ENCODE assay signal across 8 cellular contexts in the genomic region with DNA sequence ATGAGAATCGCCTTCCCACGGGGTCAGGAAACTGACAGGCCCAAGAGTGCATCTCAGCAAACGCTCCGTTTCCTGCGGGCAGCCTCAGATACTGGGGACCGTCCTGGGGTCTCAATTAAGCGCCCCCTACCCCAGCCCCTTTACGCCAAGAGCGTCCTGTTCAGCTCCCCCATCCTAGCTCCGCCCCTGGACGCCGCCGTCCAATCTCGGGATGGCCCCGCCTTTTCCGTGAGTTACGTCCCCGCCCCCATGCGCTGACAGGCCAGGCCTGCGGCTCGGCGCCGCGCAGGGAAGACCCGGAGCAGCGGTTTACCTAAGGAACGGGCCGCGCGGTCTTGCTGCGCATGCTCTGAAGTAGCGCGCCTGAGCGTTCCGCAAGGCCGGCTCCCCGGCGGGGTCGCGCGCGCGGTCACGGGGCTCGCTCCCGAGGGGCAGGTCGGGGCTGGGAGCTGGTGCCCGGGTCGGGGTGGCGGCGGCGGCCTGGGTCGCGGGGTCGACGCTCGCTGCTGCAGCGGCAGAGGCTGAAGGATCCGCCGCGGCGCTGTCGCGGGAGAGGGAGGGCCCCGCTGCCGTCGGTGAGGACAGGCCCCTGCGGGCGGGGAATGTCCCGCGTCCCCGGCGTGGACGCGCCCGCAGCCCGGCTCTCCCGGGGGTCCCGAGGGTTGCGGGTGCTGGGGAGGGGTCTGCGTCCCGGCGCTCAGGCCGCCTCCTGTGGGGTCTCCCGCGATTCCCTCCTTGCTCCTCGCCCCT. TPM values are rescaled to one million over a fixed set of nuclear protein-coding genes. Genes with fewer than 3 reads are reported as not detected.
DNase-seq lines count a peak whose midpoint lies in the region; ATAC-seq and TF ChIP-seq lines count a peak whose summit lies in the region.

A gene with protein sequence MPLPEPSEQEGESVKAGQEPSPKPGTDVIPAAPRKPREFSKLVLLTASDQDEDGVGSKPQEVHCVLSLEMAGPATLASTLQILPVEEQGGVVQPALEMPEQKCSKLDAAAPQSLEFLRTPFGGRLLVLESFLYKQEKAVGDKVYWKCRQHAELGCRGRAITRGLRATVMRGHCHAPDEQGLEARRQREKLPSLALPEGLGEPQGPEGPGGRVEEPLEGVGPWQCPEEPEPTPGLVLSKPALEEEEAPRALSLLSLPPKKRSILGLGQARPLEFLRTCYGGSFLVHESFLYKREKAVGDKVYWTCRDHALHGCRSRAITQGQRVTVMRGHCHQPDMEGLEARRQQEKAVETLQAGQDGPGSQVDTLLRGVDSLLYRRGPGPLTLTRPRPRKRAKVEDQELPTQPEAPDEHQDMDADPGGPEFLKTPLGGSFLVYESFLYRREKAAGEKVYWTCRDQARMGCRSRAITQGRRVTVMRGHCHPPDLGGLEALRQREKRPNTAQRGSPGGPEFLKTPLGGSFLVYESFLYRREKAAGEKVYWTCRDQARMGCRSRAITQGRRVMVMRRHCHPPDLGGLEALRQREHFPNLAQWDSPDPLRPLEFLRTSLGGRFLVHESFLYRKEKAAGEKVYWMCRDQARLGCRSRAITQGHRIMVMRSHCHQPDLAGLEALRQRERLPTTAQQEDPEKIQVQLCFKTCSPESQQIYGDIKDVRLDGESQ (plus strand): TSS at position 352 of the 750 bp plus-strand sequence. CDS start 17,755 bp downstream, outside the sequence.

- peaks cover 39% of the 10 kb centered on the region; the same call in 1 of the 2 replicates for H3F3A ChIP-seq in PC-9 (ENCODE audit: insufficient read depth, low read depth)

- peak within 1 kb of the TSS; percentile 83 for H3K4me3 ChIP-seq in PC-9

- in situ Hi-C loops in KBM-7 (cut with MboI; ENCODE audit: low pct_unique_long_range_greater_than_20kb, low sequenced_read_pairs), result no loop called here

- H4K20me1 ChIP-seq in PC-9 (ENCODE audit: insufficient read depth), result no peaks in the 10 kb centered on the region; the same call in 1 of the 2 replicates

- H2AFZ ChIP-seq in PC-9, result peak within 1 kb of the TSS; percentile 93

- BruUV-seq in PC-9 (replicated peaks; lab: Mats Ljungman, UMichigan), result no TSS peak

- CTCF ChIA-PET in PC-9 (lab: Charles Lee), result interaction anchor here (1.0 kb wide), 1 partner anchor 58 kb away, joined by 3 read pairs; no protein-coding TSS in a partner anchor

- H3K36me3 ChIP-seq in PC-9 (ENCODE audit: low read depth), result 0 out of 2 replicates have a peak, but pooled peaks cover 8% of the 10 kb centered on the region

- H3K79me2 ChIP-seq in PC-9 (ENCODE audit: low read depth), result peaks cover 8% of the 10 kb centered on the region

- no peak for TF ChIP-seq CTCF in PC-9 (conservative IDR thresholded peaks at IDR 0.05)

- no peak within 1 kb of the TSS for H3K27ac ChIP-seq in PC-9
- H3K27ac ChIP-seq in epithelial cell of prostate, result peak within 1 kb of the TSS; percentile 65

- no peaks in the 10 kb centered on the region for H3K27me3 ChIP-seq in PC-9 (ENCODE audit: insufficient read depth, low read depth)

- no peaks in the 10 kb centered on the region for H3K9me3 ChIP-seq in PC-9 (ENCODE audit: insufficient read depth, low read depth)

- H3K9me2 ChIP-seq in PC-9 (ENCODE audit: insufficient read depth), result no peaks in the 10 kb centered on the region

- intact Hi-C loops in PC-9 (cut with micrococcal nuclease; ENCODE audit: unreplicated experiment), result no loop called here

- H3K4me1 ChIP-seq in PC-9 (replicated peaks; ENCODE audit: insufficient read depth), result peaks cover 40% of the 10 kb centered on the region

- H3K4me2 ChIP-seq in PC-9, result peak within 1 kb of the TSS; percentile 95

- POLR2A ChIA-PET in PC-9 (lab: Charles Lee; ENCODE audit: unreplicated experiment), result interaction anchor here (0.5 to 1.3 kb wide), 7 partner anchors 9 to 1234 kb away, joined by 3 to 14 read pairs (median 4); partner anchors contain the start of genes FLYWCH2 and JPT2

- DNase-seq in DMS53 (lab: John Stamatoyannopoulos, UW) (peak; percentile 98), KBM-7 (peak; percentile 96), PC-9 (peak; percentile 89 to 99), epithelial cell of prostate (ENCODE audit: low read depth, low spot score) (peak; percentile 91), mucosa of gallbladder (ENCODE audit: low spot score) (peak; percentile 98)
- DNase-seq in activated T-cell treated with anti-CD3 and anti-CD28 coated beads, Interleukin-2, amount 50 U/mL, for 1 hour, result peak; percentile 98
- DNase-seq in stimulated activated CD8-positive, alpha-beta memory T cell treated with anti-CD3 and anti-CD28 coated beads, Interleukin-4, amount 100 ng/mL, for 24 hours (ENCODE audit: low read depth), result peak; percentile 97

- peak; percentile 92 for ATAC-seq in GM21723 (IDR thresholded peaks at IDR 0.05; ENCODE audit: unreplicated experiment)

RNA-seq across cellular contexts. Expression of the gene that starts here (rescaled TPM):
- total RNA-seq in PC-9 (2021) (79.9 and 84.8 TPM in 2 replicates), mucosa of gallbladder (57.5 TPM)
